Comparison of ENCODE assay signal across 8 cellular contexts in the genomic region with DNA sequence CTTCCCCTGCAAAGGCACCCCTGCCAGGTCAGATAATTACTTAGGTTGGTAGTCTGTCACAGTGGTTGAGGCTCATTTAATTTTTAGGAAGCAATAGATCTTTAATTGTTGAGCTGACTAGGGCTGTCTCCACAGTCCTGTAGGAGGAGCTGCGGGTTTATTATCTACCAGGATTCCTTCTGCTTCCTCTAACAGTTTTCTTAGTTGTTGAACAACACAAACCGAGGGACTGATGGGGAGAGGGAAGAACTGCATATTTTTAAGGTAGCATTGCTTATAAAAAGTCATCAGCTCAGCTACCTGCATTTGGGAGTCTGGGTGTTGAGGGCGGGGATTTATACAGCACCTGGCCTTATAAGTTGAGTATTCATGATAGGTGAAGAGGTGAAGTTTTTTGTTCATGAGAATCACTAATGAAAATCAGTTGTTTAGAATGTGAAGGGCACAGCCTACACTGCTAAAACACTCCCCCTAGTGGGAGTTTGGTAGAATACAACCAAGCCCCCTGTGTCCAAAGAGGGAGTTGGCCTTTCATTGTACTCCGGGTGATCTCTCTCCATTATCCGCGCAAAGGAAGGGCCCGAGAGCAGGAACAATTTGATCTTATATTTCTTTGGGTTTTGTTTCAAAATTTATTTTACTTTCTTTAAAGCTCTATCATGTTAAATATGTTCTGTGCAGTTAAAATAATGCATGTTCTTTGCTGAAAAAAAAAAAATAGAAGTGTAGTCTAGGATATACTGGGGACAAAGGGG.
DNase-seq lines count a peak whose midpoint lies in the region; ATAC-seq and TF ChIP-seq lines count a peak whose summit lies in the region.

No MANE protein-coding gene starts in this region.

- peak; percentile 27 for DNase-seq in BJ (ENCODE audit: low read depth)
- DNase-seq in NCI-H1105 treated with DMSO at 0.1 percent for 48 hours (lab: John Stamatoyannopoulos, UW), result peak; percentile 78
- peak in 24 of 34 experiments; percentile 5 to 55 (median 28) for DNase-seq in T-cell
- peak; percentile 76 for DNase-seq in choroid plexus epithelial cell (ENCODE audit: low read depth)
- DNase-seq in left kidney (ENCODE audit: low read depth, low spot score), result peak; percentile 86
- peak; percentile 25 to 60 for DNase-seq in stimulated activated effector memory CD8-positive, alpha-beta T cell treated with anti-CD3 and anti-CD28 coated beads, Interleukin-12 subunit alpha, Interleukin-12 subunit beta, amount 100 ng/mL, for 72 hours (ENCODE audit: low spot score in 2 of 2)

- peaks cover 26% of the 10 kb centered on the region for H3K36me3 Mint-ChIP-seq in T-cell
- H3K36me3 Mint-ChIP-seq in stimulated activated effector memory CD8-positive, alpha-beta T cell treated with anti-CD3 and anti-CD28 coated beads, Interleukin-12 subunit alpha, Interleukin-12 subunit beta, amount 100 ng/mL, for 72 hours, result peaks cover 65% of the 10 kb centered on the region

- peak; percentile 82 for TF ChIP-seq CTCF in BJ (IDR thresholded peaks at IDR 0.05; ENCODE audit: insufficient read depth, low read depth, low read length)
- peak; percentile 87 for TF ChIP-seq CTCF in choroid plexus epithelial cell (conservative IDR thresholded peaks at IDR 0.05; ENCODE audit: low read depth, low read length)

- H3K27me3 ChIP-seq in BJ (ENCODE audit: control insufficient read depth, insufficient read depth, low read length), result no peaks in the 10 kb centered on the region

- ATAC-seq in GM18867 (IDR thresholded peaks at IDR 0.05; ENCODE audit: unreplicated experiment), result peak; percentile 60
- peak; percentile 58 to 75 (median 66) for ATAC-seq in T-cell (replicated peaks in 1 of 4)
- peak; percentile 58 for ATAC-seq in stimulated activated effector memory CD8-positive, alpha-beta T cell treated with anti-CD3 and anti-CD28 coated beads, Interleukin-12 subunit alpha, Interleukin-12 subunit beta, amount 100 ng/mL, for 72 hours
- no peak for ATAC-seq in HG02763 (IDR thresholded peaks at IDR 0.05; ENCODE audit: unreplicated experiment)

- H3K4me1 Mint-ChIP-seq in T-cell, result peaks cover 19 to 20% (median 19%) of the 10 kb centered on the region in 3 donors
- H3K4me1 Mint-ChIP-seq in stimulated activated effector memory CD8-positive, alpha-beta T cell treated with anti-CD3 and anti-CD28 coated beads, Interleukin-12 subunit alpha, Interleukin-12 subunit beta, amount 100 ng/mL, for 72 hours, result peaks cover 8% of the 10 kb centered on the region

- peaks cover 20% of the 10 kb centered on the region for H3K36me3 ChIP-seq in BJ (ENCODE audit: control insufficient read depth, insufficient read depth, low read length)

- H3K4me3 ChIP-seq in BJ (ENCODE audit: low read depth, low read length) (no peak overlapping the region), choroid plexus epithelial cell (ENCODE audit: low read depth, low read length) (no peak overlapping the region)

- POLR2A ChIA-PET in BJ (lab: Charles Lee) (interaction anchor here (1.6 kb wide), 1 partner anchor 135 kb away, joined by 4 read pairs; a partner anchor contains a TSS), T-cell (lab: Charles Lee) (interaction anchor here in 1 of 2 donors (0.5 to 0.7 kb wide), 2 partner anchors 9 to 190 kb away, joined by 6 read pairs; no protein-coding TSS in a partner anchor)

- no peak overlapping the region for H3K4me3 Mint-ChIP-seq in T-cell
- no peak overlapping the region for H3K4me3 Mint-ChIP-seq in stimulated activated effector memory CD8-positive, alpha-beta T cell treated with anti-CD3 and anti-CD28 coated beads, Interleukin-12 subunit alpha, Interleukin-12 subunit beta, amount 100 ng/mL, for 72 hours

- peak overlapping the region; percentile 69 to 72 for H3K27ac Mint-ChIP-seq in T-cell
- H3K27ac Mint-ChIP-seq in stimulated activated effector memory CD8-positive, alpha-beta T cell treated with anti-CD3 and anti-CD28 coated beads, Interleukin-12 subunit alpha, Interleukin-12 subunit beta, amount 100 ng/mL, for 72 hours, result no peak overlapping the region

- H3K27me3 Mint-ChIP-seq in T-cell, result no peaks in the 10 kb centered on the region

- no peaks in the 10 kb centered on the region for H3K9me3 Mint-ChIP-seq in T-cell
- H3K9me3 Mint-ChIP-seq in stimulated activated effector memory CD8-positive, alpha-beta T cell treated with anti-CD3 and anti-CD28 coated beads, Interleukin-12 subunit alpha, Interleukin-12 subunit beta, amount 100 ng/mL, for 72 hours, result no peaks in the 10 kb centered on the region

- CTCF ChIA-PET in BJ (lab: Yijun Ruan, JAX), result interaction anchor here (0.6 to 4.4 kb wide), 36 partner anchors 8 to 583 kb away, joined by 3 to 53 read pairs (median 3); a partner anchor contains a TSS
- CTCF ChIA-PET in T-cell (lab: Charles Lee), result interaction anchor here (0.5 to 1.7 kb wide), 23 partner anchors 10 to 975 kb away, joined by 3 to 9 read pairs (median 3); a partner anchor contains a TSS

Comparison
In these comparisons a context has a peak if more than half of its experiments do, and no peak if none do; other contexts are left out.
1. DNase-seq: peak in every context shown above with its lines; median percentile 86 in left kidney; 78 in NCI-H1105 treated with DMSO at 0.1 percent for 48 hours; 76 in choroid plexus epithelial cell; 42 in stimulated activated effector memory CD8-positive, alpha-beta T cell treated with anti-CD3 and anti-CD28 coated beads, Interleukin-12 subunit alpha, Interleukin-12 subunit beta, amount 100 ng/mL, for 72 hours; 28 in T-cell; 27 in BJ.